17 cellular contexts compared by ENCODE assay signal in genomic region chr6:44734886-44735630, GRCh38.
DNase-seq lines count a peak whose midpoint lies in the region; ATAC-seq and TF ChIP-seq lines count a peak whose summit lies in the region.
"Had no signal": no experiment of that assay in that cellular context is flagged by ENCODE, and none has a peak within 500 bp of the region (broad histone marks: within the 10 kb centered on the region; RNA-seq: fewer than 3 reads in every experiment).

No MANE protein-coding gene starts in this region.

- ATAC-seq in GM18498 (IDR thresholded peaks at IDR 0.05; ENCODE audit: unreplicated experiment): peak; percentile 16
- ATAC-seq in GM21360 (IDR thresholded peaks at IDR 0.05; ENCODE audit: unreplicated experiment): peak; percentile 35
- ATAC-seq in HG03135 (IDR thresholded peaks at IDR 0.05; ENCODE audit: unreplicated experiment): peak; percentile 31
- ATAC-seq in GM19035 (IDR thresholded peaks at IDR 0.05; ENCODE audit: unreplicated experiment): no peak
- ATAC-seq: effector memory CD8-positive, alpha-beta T cell; left ventricle myocardium superior had no signal

- H3K4me1 ChIP-seq in uterus: no peaks in the 10 kb centered on the region

- intact Hi-C loops in uterus (cut with DNase I; ENCODE audit: low total_unique reads): no loop called here

- TF ChIP-seq POLR2A in uterus (IDR thresholded peaks at IDR 0.05): no peak

- no peaks in the 10 kb centered on the region for H3K36me3 ChIP-seq in uterus
- H3K36me3 ChIP-seq: ovary, vagina had no signal

- no peak for TF ChIP-seq CTCF in uterus (IDR thresholded peaks at IDR 0.05)

- H3K4me3 ChIP-seq in uterus: no peak overlapping the region
- H3K4me3 ChIP-seq: GM23248, ovary, vagina had no signal

- H3K9me3 ChIP-seq in uterus: no peaks in the 10 kb centered on the region
- H3K9me3 ChIP-seq: ovary, vagina had no signal

- H3K27me3 ChIP-seq in uterus: no peaks in the 10 kb centered on the region
- H3K27me3 ChIP-seq: ovary, vagina had no signal

- H3K27ac ChIP-seq in uterus: no peak overlapping the region
- H3K27ac ChIP-seq: GM23248, ovary, vagina had no signal

- DNase-seq in ecto neural progenitor cell (ENCODE audit: low spot score): peak; percentile 20
- no peak for DNase-seq in uterus
- no peak for DNase-seq in NCI-H82 treated with DMSO at 0.1 percent for 48 hours (lab: John Stamatoyannopoulos, UW; ENCODE audit: unreplicated experiment)
- DNase-seq in NCI-H226: no peak
- DNase-seq: CD4-positive, alpha-beta memory T cell; central memory CD4-positive, alpha-beta T cell; DMS79; effector memory CD8-positive, alpha-beta T cell; NCI-H526 treated with DMSO at 0.1 percent for 48 hours; ovary had no signal
